12 cellular contexts compared by ENCODE assay signal in the genomic region with DNA sequence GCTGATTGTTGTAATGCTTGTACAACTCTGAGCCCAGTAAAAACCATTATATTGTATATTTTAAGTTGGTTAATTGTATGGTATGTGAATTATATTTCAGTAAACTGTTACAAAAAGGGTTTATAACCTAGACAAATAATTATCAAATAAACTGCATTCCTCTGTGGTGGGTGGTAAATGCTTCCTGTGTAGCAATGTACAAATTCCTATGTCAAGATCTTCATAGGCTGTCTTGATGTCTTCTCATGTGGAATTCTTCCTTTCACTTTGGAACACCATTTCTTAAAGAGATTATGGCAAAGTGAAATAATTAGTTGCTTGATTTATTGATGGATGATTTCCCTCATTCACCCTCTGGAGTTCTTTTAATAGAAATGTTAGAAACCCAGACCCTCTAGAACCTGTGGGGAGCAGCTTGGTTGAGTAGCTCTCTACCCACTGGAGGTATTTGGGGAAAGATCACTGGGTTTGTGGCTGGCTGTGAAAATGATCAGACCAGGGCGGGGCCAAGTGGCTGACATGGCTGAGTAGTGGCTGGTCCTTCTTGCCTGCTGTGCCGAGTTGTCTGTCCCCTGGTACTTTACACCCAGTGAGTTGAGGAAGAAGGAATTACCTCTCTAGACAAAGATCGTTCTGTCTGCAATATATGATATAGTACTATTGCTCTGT. TPM values are rescaled to one million over a fixed set of nuclear protein-coding genes. Genes with fewer than 3 reads are reported as not detected.
DNase-seq lines count a peak whose midpoint lies in the region; ATAC-seq, FAIRE-seq and TF ChIP-seq lines count a peak whose summit lies in the region.
"Had no signal": no experiment of that assay in that cellular context is flagged by ENCODE, and none has a peak within 500 bp of the region (broad histone marks: within the 10 kb centered on the region; RNA-seq: fewer than 3 reads in every experiment).

No MANE protein-coding gene starts in this region.

- peak; percentile 59 for FAIRE-seq in GM18507 (lab: Jason Lieb, UNC)
- FAIRE-seq: D721Med had no signal

- no peaks in the 10 kb centered on the region for H3K9me2 ChIP-seq in OCI-LY1 (ENCODE audit: low read depth, low read length)

- H3K36me3 ChIP-seq in BLaER1 treated with 17β-estradiol and CSF1 and Interleukin-3, amounts not matched to agents 10 nM and 100 nM = peaks cover 0 to 43% (median 20%) of the 10 kb centered on the region in 11 experiments; a peak in 13 of 22 replicates
- H3K36me3 ChIP-seq in OCI-LY1 (ENCODE audit: insufficient read depth, low read length) (peaks cover 9% of the 10 kb centered on the region; the same call in 1 of the 2 replicates), fibroblast of lung (ENCODE audit: control insufficient read depth, insufficient read depth, low read length) (no peaks in the 10 kb centered on the region)

- intact Hi-C loops in sciatic nerve (cut with DNase I) = no loop called here

- no peaks in the 10 kb centered on the region for H3F3A ChIP-seq in OCI-LY1 (ENCODE audit: insufficient read depth, low read length)

- peak overlapping the region in 6 of 11 experiments; percentile 10 to 78 (median 42); a peak in 12 of 22 replicates for H3K9ac ChIP-seq in BLaER1 treated with 17β-estradiol and CSF1 and Interleukin-3, amounts not matched to agents 10 nM and 100 nM
- H3K9ac ChIP-seq in OCI-LY1 (ENCODE audit: low read length) (no peak overlapping the region), fibroblast of lung (ENCODE audit: insufficient read depth, low read length) (no peak overlapping the region)

- H3K4me1 ChIP-seq in BLaER1 treated with 17β-estradiol and CSF1 and Interleukin-3, amounts not matched to agents 10 nM and 100 nM = peaks cover 57 to 96% (median 71%) of the 10 kb centered on the region in 10 experiments
- H3K4me1 ChIP-seq in OCI-LY1 (ENCODE audit: insufficient read depth, low read length, severe bottlenecking) (peaks cover 40% of the 10 kb centered on the region), fibroblast of lung (ENCODE audit: control insufficient read depth, extremely low read depth, insufficient read depth, low read length) (peaks cover 15% of the 10 kb centered on the region)

- H3K9me3 ChIP-seq in BLaER1 treated with 17β-estradiol and CSF1 and Interleukin-3, amounts not matched to agents 10 nM and 100 nM (replicated peaks in 1 of 11) = peaks cover 18 to 48% (median 40%) of the 10 kb centered on the region in 11 experiments; a peak in 20 of 22 replicates
- H3K9me3 ChIP-seq in OCI-LY1 (ENCODE audit: low read length) (peaks cover 18% of the 10 kb centered on the region), fibroblast of lung (ENCODE audit: control insufficient read depth, insufficient read depth, low read depth, low read length) (no peaks in the 10 kb centered on the region)

- TF ChIP-seq POLR2A in GM18505 (IDR thresholded peaks at IDR 0.05; ENCODE audit: borderline replicate concordance, extremely low read depth, insufficient read depth, insufficient read length) = no peak

- H2AFZ ChIP-seq in OCI-LY1 (ENCODE audit: low read length) (no peak overlapping the region), fibroblast of lung (ENCODE audit: low read length) (no peak overlapping the region)

- peak overlapping the region in 5 of 10 experiments; percentile 13 to 40 (median 16); a peak in 4 of 20 replicates for H3K4me3 ChIP-seq in BLaER1 treated with 17β-estradiol and CSF1 and Interleukin-3, amounts not matched to agents 10 nM and 100 nM
- H3K4me3 ChIP-seq in OCI-LY1 (ENCODE audit: low read depth, low read length, poor library complexity, severe bottlenecking) (no peak overlapping the region), fibroblast of lung (replicated peaks in 1 of 4; ENCODE audit: control extremely low read depth in 1 of 4, insufficient read depth in 1 of 4, low read depth in 3 of 4, low read length in 4 of 4) (no peak overlapping the region)

- DNase-seq in GM18507 (ENCODE audit: extremely low spot score, insufficient read length, low read depth) (no peak), fibroblast of lung (ENCODE audit: low read depth in 2 of 2) (no peak), sciatic nerve (ENCODE audit: low spot score) (no peak), GDM1 (lab: John Stamatoyannopoulos, UW) (no peak)
- DNase-seq: cortex of kidney, KBM-7, NCI-H526 had no signal

- H4K20me1 ChIP-seq in BLaER1 treated with 17β-estradiol and CSF1 and Interleukin-3, amounts not matched to agents 10 nM and 100 nM = peaks cover 0 to 30% (median 0%) of the 10 kb centered on the region in 11 experiments; a peak in 4 of 22 replicates
- H4K20me1 ChIP-seq in OCI-LY1 (ENCODE audit: insufficient read depth, low read length) = no peaks in the 10 kb centered on the region
- no peaks in the 10 kb centered on the region for H4K20me1 ChIP-seq in fibroblast of lung (ENCODE audit: control insufficient read depth, extremely low read depth, insufficient read depth, low read length)

- no peak for TF ChIP-seq CTCF in OCI-LY1 (IDR thresholded peaks at IDR 0.05; ENCODE audit: low read length)
- TF ChIP-seq CTCF in fibroblast of lung (conservative IDR thresholded peaks at IDR 0.05 in 1 of 2, IDR thresholded peaks at IDR 0.05 in 1 of 2; ENCODE audit: low read depth in 1 of 2, low read length in 2 of 2) = no peak

- H3K79me2 ChIP-seq in OCI-LY1 (ENCODE audit: insufficient read depth, low read length) (0 out of 2 replicates have a peak, but pooled peaks cover 9% of the 10 kb centered on the region), fibroblast of lung (ENCODE audit: control insufficient read depth, insufficient read depth, low read length) (peaks cover 26% of the 10 kb centered on the region)

- H3K4me2 ChIP-seq in BLaER1 treated with 17β-estradiol and CSF1 and Interleukin-3, amounts not matched to agents 10 nM and 100 nM = peak overlapping the region; percentile 75 to 97 (median 81)
- H3K4me2 ChIP-seq in OCI-LY1 (ENCODE audit: low read length) = peak overlapping the region; percentile 16; the same call in 1 of the 2 replicates
- peak overlapping the region; percentile 19 for H3K4me2 ChIP-seq in fibroblast of lung (ENCODE audit: extremely low read depth, insufficient read depth, low read length)

- no peaks in the 10 kb centered on the region for H3K27me3 ChIP-seq in BLaER1 treated with 17β-estradiol and CSF1 and Interleukin-3, amounts not matched to agents 10 nM and 100 nM
- no peaks in the 10 kb centered on the region for H3K27me3 ChIP-seq in OCI-LY1 (ENCODE audit: insufficient read depth, low read length)
- H3K27me3 ChIP-seq in fibroblast of lung (ENCODE audit: control insufficient read depth, insufficient read depth, low read length) = no peaks in the 10 kb centered on the region

- peak overlapping the region; percentile 51 to 94 (median 82); a peak in 21 of 22 replicates for H3K27ac ChIP-seq in BLaER1 treated with 17β-estradiol and CSF1 and Interleukin-3, amounts not matched to agents 10 nM and 100 nM
- H3K27ac ChIP-seq in OCI-LY1 (ENCODE audit: low read depth, low read length, poor library complexity, severe bottlenecking) (peak overlapping the region; percentile 82), fibroblast of lung (ENCODE audit: insufficient read depth, low read length) (peak overlapping the region; percentile 47)

- ATAC-seq in GM18505 (IDR thresholded peaks at IDR 0.05; ENCODE audit: unreplicated experiment) (no peak), GM18868 (IDR thresholded peaks at IDR 0.05; ENCODE audit: unreplicated experiment) (no peak), sciatic nerve (no peak)

RNA-seq across cellular contexts. Expression of a gene that starts 22.4 kb away (rescaled TPM):
- 75.0 and 301 TPM in 2 replicates for total RNA-seq in fibroblast of lung
- 102 and 270 TPM in 2 replicates for polyA plus RNA-seq in fibroblast of lung
- 70.3 and 192 TPM in 2 replicates for polyA plus RNA-seq in fibroblast of lung (2012)
- polyA minus RNA-seq in fibroblast of lung (ENCODE audit: low replicate concordance) = 167 and 577 TPM in 2 replicates
- total RNA-seq in sciatic nerve = 49.6 TPM

Comparison
In these comparisons a context has a peak if more than half of its experiments do, and no peak if none do; other contexts are left out.
1. H3K4me2 ChIP-seq: peak in every context shown above with its lines; median percentile 81 in BLaER1 treated with 17β-estradiol and CSF1 and Interleukin-3, amounts not matched to agents 10 nM and 100 nM; 19 in fibroblast of lung; 16 in OCI-LY1.
2. H3K9ac ChIP-seq: peak in BLaER1 treated with 17β-estradiol and CSF1 and Interleukin-3, amounts not matched to agents 10 nM and 100 nM (6 of 11); none in OCI-LY1 (single experiment) and fibroblast of lung (single experiment).
3. Peak in every context shown above with its lines, with median percentiles within 50 percentile points of each other: H3K27ac ChIP-seq.